In genomic region chr15:90934256-90934948, GRCh38 we compare ENCODE assay signal across 8 cellular contexts. TPM values are rescaled to one million over a fixed set of nuclear protein-coding genes. Genes with fewer than 3 reads are reported as not detected.
DNase-seq lines count a peak whose midpoint lies in the region; ATAC-seq, FAIRE-seq and TF ChIP-seq lines count a peak whose summit lies in the region.

No MANE protein-coding gene starts in this region.

- H3K36me3 ChIP-seq in colonic mucosa, result no peaks in the 10 kb centered on the region

- intact Hi-C loops in colonic mucosa (cut with DNase I), result no loop called here

- peak; percentile 44 to 69 for ATAC-seq in A549
- peak; percentile 38 for ATAC-seq in GM18907 (IDR thresholded peaks at IDR 0.05; ENCODE audit: unreplicated experiment)
- ATAC-seq in HG03457 (IDR thresholded peaks at IDR 0.05; ENCODE audit: unreplicated experiment), result peak; percentile 27

- peak overlapping the region; percentile 73 to 82 for H3K9ac ChIP-seq in colonic mucosa (ENCODE audit: low read depth in 2 of 2, low read length in 2 of 2)

- H3K27ac ChIP-seq in A549 (peak overlapping the region; percentile 82 to 91), colonic mucosa (peak overlapping the region; percentile 86)

- peak overlapping the region; percentile 94 for H3K4me2 ChIP-seq in A549

- peak; percentile 91 for TF ChIP-seq CTCF in A549 (IDR thresholded peaks at IDR 0.05)
- TF ChIP-seq CTCF in colonic mucosa (IDR thresholded peaks at IDR 0.05), result peak; percentile 88

- peak; percentile 77 to 81 for TF ChIP-seq RAD21 in A549 (conservative IDR thresholded peaks at IDR 0.05 in 1 of 2, IDR thresholded peaks at IDR 0.05 in 1 of 2)

- H3K27me3 ChIP-seq in colonic mucosa, result no peaks in the 10 kb centered on the region

- H3K4me1 ChIP-seq in A549, result peaks cover 30% of the 10 kb centered on the region
- peaks cover 16% of the 10 kb centered on the region for H3K4me1 ChIP-seq in colonic mucosa

- DNase-seq in A549 (ENCODE audit: low read depth in 1 of 2, low spot score in 1 of 2), result peak; percentile 91 to 98
- DNase-seq in NCI-H510A treated with DMSO at 0.1 percent for 48 hours (lab: John Stamatoyannopoulos, UW), result peak; percentile 89
- DNase-seq in activated CD4-positive, alpha-beta T cell treated with anti-CD3 and anti-CD28 coated beads for 4 hours, result peak; percentile 84
- DNase-seq in colonic mucosa, result peak; percentile 95
- DNase-seq in left kidney (ENCODE audit: low read depth, low spot score), result peak; percentile 96
- peak; percentile 88 for DNase-seq in stimulated activated CD4-positive, alpha-beta T cell treated with anti-CD3 and anti-CD28 coated beads, Interleukin-1b, Interleukin-23, amount 100 ng/mL, for 48 hours

- H3K4me3 ChIP-seq in A549 (peak overlapping the region; percentile 73), colonic mucosa (peak overlapping the region; percentile 76)

- POLR2A ChIA-PET in A549 (lab: Yijun Ruan, JAX), result interaction anchor here (0.8 to 2.3 kb wide), 3 partner anchors 10 to 20 kb away, joined by 4 to 11 read pairs (median 5); partner anchors contain the start of gene RCCD1

- 4% methylated on average over 18 of the region's 19 CpGs for WGBS in A549 (ENCODE audit: missing lambda C conversion rate)

- no peak for TF ChIP-seq POLR2A in A549 (IDR thresholded peaks at IDR 0.05; ENCODE audit: low read length)

- CTCF ChIA-PET in A549 (lab: Yijun Ruan, JAX), result interaction anchor here (0.6 to 16.4 kb wide), 39 partner anchors 11 to 791 kb away, joined by 3 to 536 read pairs (median 5); partner anchors contain the start of genes FES, FURIN, MAN2A2 and RCCD1

- TF ChIP-seq EP300 in A549 (IDR thresholded peaks at IDR 0.05), result no peak

- no peak for FAIRE-seq in A549 (lab: Jason Lieb, UNC)

- H3K9me3 ChIP-seq in A549 (no peaks in the 10 kb centered on the region), colonic mucosa (no peaks in the 10 kb centered on the region)

TF ChIP-seq in A549, 52 proteins besides CTCF, POLR2A, EP300 and RAD21 (continues in another document):
- TF ChIP-seq CEBPB (IDR thresholded peaks at IDR 0.05) (no peak), RCOR1 (IDR thresholded peaks at IDR 0.05; ENCODE audit: low read depth, low read length) (0 out of 2 replicates have a peak, but pooled peaks have one; percentile 58), FOSL2 (IDR thresholded peaks at IDR 0.05) (0 out of 2 replicates have a peak, but pooled peaks have one; percentile 12), FOSL2 (CRISPR knock-in tag; IDR thresholded peaks at IDR 0.05) (no peak), MAFK (IDR thresholded peaks at IDR 0.05; ENCODE audit: partially characterized antibody) (no peak), NFE2L2 (conservative IDR thresholded peaks at IDR 0.05; ENCODE audit: low read length) (no peak), ZSCAN20 (CRISPR knock-in tag; IDR thresholded peaks at IDR 0.05) (no peak), HOXB13 (CRISPR knock-in tag; IDR thresholded peaks at IDR 0.05; ENCODE audit: low read depth) (no peak; the same call in 1 of the 2 replicates), ZFP36 (IDR thresholded peaks at IDR 0.05; ENCODE audit: borderline replicate concordance, partially characterized antibody) (no peak), NPAS2 (CRISPR knock-in tag; IDR thresholded peaks at IDR 0.05; ENCODE audit: borderline replicate concordance) (no peak), KDM5A (IDR thresholded peaks at IDR 0.05) (no peak), SREBF2 (IDR thresholded peaks at IDR 0.05) (no peak), HDAC2 (IDR thresholded peaks at IDR 0.05) (no peak), HMGXB4 (CRISPR knock-in tag; IDR thresholded peaks at IDR 0.05; ENCODE audit: borderline replicate concordance) (no peak), SMC3 (IDR thresholded peaks at IDR 0.05) (peak; percentile 64), HOXB5 (CRISPR knock-in tag; IDR thresholded peaks at IDR 0.05) (0 out of 2 replicates have a peak, but pooled peaks have one; percentile 25), RFX5 (IDR thresholded peaks at IDR 0.05) (no peak), CBX8 (IDR thresholded peaks at IDR 0.05) (no peak), CBX2 (IDR thresholded peaks at IDR 0.05; ENCODE audit: borderline replicate concordance, low read depth) (no peak), JUNB (IDR thresholded peaks at IDR 0.05) (no peak), MAZ (IDR thresholded peaks at IDR 0.05; ENCODE audit: borderline replicate concordance, low read depth, low read length) (no peak), CHD4 (IDR thresholded peaks at IDR 0.05; ENCODE audit: borderline replicate concordance) (no peak), HOXA7 (CRISPR knock-in tag; IDR thresholded peaks at IDR 0.05) (no peak), ESRRA (IDR thresholded peaks at IDR 0.05; ENCODE audit: borderline replicate concordance, low read length) (no peak), CHD2 (IDR thresholded peaks at IDR 0.05; ENCODE audit: low read length, partially characterized antibody) (no peak), BHLHE40 (IDR thresholded peaks at IDR 0.05; ENCODE audit: low read depth, low read length) (no peak), FOSB (CRISPR knock-in tag; IDR thresholded peaks at IDR 0.05) (no peak)
- TF ChIP-seq, protein P1, sequence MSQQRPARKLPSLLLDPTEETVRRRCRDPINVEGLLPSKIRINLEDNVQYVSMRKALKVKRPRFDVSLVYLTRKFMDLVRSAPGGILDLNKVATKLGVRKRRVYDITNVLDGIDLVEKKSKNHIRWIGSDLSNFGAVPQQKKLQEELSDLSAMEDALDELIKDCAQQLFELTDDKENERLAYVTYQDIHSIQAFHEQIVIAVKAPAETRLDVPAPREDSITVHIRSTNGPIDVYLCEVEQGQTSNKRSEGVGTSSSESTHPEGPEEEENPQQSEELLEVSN (IDR thresholded peaks at IDR 0.05; ENCODE audit: borderline replicate concordance, low read depth), result no peak
- TF ChIP-seq, protein P2, sequence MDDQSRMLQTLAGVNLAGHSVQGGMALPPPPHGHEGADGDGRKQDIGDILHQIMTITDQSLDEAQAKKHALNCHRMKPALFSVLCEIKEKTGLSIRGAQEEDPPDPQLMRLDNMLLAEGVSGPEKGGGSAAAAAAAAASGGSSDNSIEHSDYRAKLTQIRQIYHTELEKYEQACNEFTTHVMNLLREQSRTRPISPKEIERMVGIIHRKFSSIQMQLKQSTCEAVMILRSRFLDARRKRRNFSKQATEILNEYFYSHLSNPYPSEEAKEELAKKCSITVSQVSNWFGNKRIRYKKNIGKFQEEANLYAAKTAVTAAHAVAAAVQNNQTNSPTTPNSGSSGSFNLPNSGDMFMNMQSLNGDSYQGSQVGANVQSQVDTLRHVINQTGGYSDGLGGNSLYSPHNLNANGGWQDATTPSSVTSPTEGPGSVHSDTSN (IDR thresholded peaks at IDR 0.05), result no peak

RNA-seq across cellular contexts. Expression of gene UNC45A, which starts 0.7 kb away (rescaled TPM):
- polyA plus RNA-seq in A549 (2011; rRNA removed) (47.7 and 48.2 TPM in 2 replicates), A549 (2017; fragmentation: RNase III; extraction: RNeasy Plus Mini Kit Qiagen cat#74134 plus additional on column Dnase treatment) (76.9 to 82.5 TPM (median 80.4 TPM) in 3 replicates)
- 70.2 and 71.6 TPM in 2 replicates for polyA plus RNA-seq in A549 (2012; cell fraction: cytosol; rRNA removed)
- polyA plus RNA-seq in A549 (2012; cell fraction: nucleus; rRNA removed), result 128 and 156 TPM in 2 replicates
- polyA minus RNA-seq in A549 (2011; rRNA and poly(A)+ RNA removed), result 84.6 and 90.4 TPM in 2 replicates
- 10 to 100 TPM; 60.7 to 74.5 TPM for total RNA-seq in colonic mucosa

RNA-seq across cellular contexts. Expression of gene HDDC3, which starts 2.1 kb away (rescaled TPM):
- polyA plus RNA-seq in A549 (2011; rRNA removed) (29.8 and 31.9 TPM in 2 replicates), A549 (2017; fragmentation: RNase III; extraction: RNeasy Plus Mini Kit Qiagen cat#74134 plus additional on column Dnase treatment) (25.3 to 29.7 TPM (median 26.1 TPM) in 3 replicates)
- polyA plus RNA-seq in A549 (2012; cell fraction: cytosol; rRNA removed), result 41.6 and 42.9 TPM in 2 replicates
- 28.9 and 34.8 TPM in 2 replicates for polyA plus RNA-seq in A549 (2012; cell fraction: nucleus; rRNA removed)
- 27.4 and 33.9 TPM in 2 replicates for polyA minus RNA-seq in A549 (2011; rRNA and poly(A)+ RNA removed)
- total RNA-seq in colonic mucosa, result 10 to 100 TPM; 13.5 to 29.6 TPM

RNA-seq across cellular contexts. Expression of gene RCCD1, which starts 20.3 kb away (rescaled TPM):
- polyA plus RNA-seq in A549 (2011; rRNA removed) (22.8 and 25.3 TPM in 2 replicates), A549 (2017; fragmentation: RNase III; extraction: RNeasy Plus Mini Kit Qiagen cat#74134 plus additional on column Dnase treatment) (37.0 to 39.4 TPM (median 37.2 TPM) in 3 replicates)
- polyA plus RNA-seq in A549 (2012; cell fraction: cytosol; rRNA removed), result 36.1 and 40.9 TPM in 2 replicates
- polyA plus RNA-seq in A549 (2012; cell fraction: nucleus; rRNA removed), result 85.8 and 98.1 TPM in 2 replicates
- polyA minus RNA-seq in A549 (2011; rRNA and poly(A)+ RNA removed), result 12.9 and 13.6 TPM in 2 replicates
- 10 to 100 TPM; 14.8 to 33.0 TPM for total RNA-seq in colonic mucosa

RNA-seq across cellular contexts. Expression of gene MAN2A2, which starts 31.3 kb away (rescaled TPM):
- polyA plus RNA-seq in A549 (2011; rRNA removed), result 22.0 and 37.0 TPM in 2 replicates
- polyA plus RNA-seq in A549 (2012; cell fraction: cytosol; rRNA removed), result 56.4 and 73.9 TPM in 2 replicates
- 415 and 583 TPM in 2 replicates for polyA plus RNA-seq in A549 (2012; cell fraction: nucleus; rRNA removed)
- polyA plus RNA-seq in A549 (2017; fragmentation: RNase III; extraction: RNeasy Plus Mini Kit Qiagen cat#74134 plus additional on column Dnase treatment), result 29.6 to 35.3 TPM (median 32.6 TPM) in 3 replicates
- polyA minus RNA-seq in A549 (2011; rRNA and poly(A)+ RNA removed), result 42.7 and 43.2 TPM in 2 replicates
- total RNA-seq in colonic mucosa, result 10 to 100 TPM; 34.2 to 66.4 TPM

RNA-seq across cellular contexts. Expression of gene FES, which starts 50.1 kb away (rescaled TPM):
- polyA plus RNA-seq in A549 (2011; rRNA removed) (0.50 and 0.53 TPM in 2 replicates), A549 (2017; fragmentation: RNase III; extraction: RNeasy Plus Mini Kit Qiagen cat#74134 plus additional on column Dnase treatment) (0.39 to 0.50 TPM (median 0.45 TPM) in 3 replicates)
- 1.4 and 1.7 TPM in 2 replicates for polyA plus RNA-seq in A549 (2012; cell fraction: cytosol; rRNA removed)
- polyA plus RNA-seq in A549 (2012; cell fraction: nucleus; rRNA removed), result 1.4 and 1.7 TPM in 2 replicates
- 0.39 TPM in 1 of 2 replicates, not detected in the other for polyA minus RNA-seq in A549 (2011; rRNA and poly(A)+ RNA removed)
- total RNA-seq in colonic mucosa, result 1 to 10 TPM; 6.5 to 8.8 TPM

Comparison
In these comparisons a context has a peak if more than half of its experiments do, and no peak if none do; other contexts are left out.
1. Peak in every context shown above with its lines: DNase-seq, ATAC-seq, H3K4me3 ChIP-seq and H3K27ac ChIP-seq.